ENCODE assay signal across 13 cellular contexts in the genomic region with DNA sequence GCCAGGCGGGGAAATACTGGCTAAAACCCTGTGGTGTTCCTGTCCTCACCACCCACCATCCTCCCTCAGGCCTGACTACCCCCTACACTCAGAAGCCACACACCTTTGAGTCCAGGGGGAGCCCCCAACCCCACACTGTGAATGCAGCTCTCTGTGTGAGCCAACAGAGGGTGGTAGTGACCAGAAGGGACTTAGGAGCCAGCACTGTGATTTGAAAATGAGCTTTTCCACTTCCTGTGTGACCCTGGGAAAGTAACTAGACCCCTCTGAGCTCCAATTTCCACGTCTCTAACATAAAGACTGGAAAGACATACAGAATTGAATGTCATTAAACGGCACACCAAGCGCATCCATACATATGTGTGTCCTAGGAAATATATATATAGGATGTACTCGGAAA. TPM values are rescaled to one million over a fixed set of nuclear protein-coding genes. Genes with fewer than 3 reads are reported as not detected.
DNase-seq lines count a peak whose midpoint lies in the region; ATAC-seq and TF ChIP-seq lines count a peak whose summit lies in the region.
"Had no signal": no experiment of that assay in that cellular context is flagged by ENCODE, and none has a peak within 500 bp of the region (broad histone marks: within the 10 kb centered on the region; RNA-seq: fewer than 3 reads in every experiment).

No MANE protein-coding gene starts in this region.

- no peak overlapping the region for H3K4me3 Mint-ChIP-seq in activated CD4-positive, alpha-beta T cell treated with anti-CD3 and anti-CD28 coated beads, Interleukin-2, amount 10 ng/mL, durations not matched to agents 7 days and 5 days
- no peak overlapping the region for H3K4me3 Mint-ChIP-seq in activated B cell treated with CpG ODN at 0.5 μM for 24 hours
- H3K4me3 Mint-ChIP-seq in neural progenitor cell: no peak overlapping the region

- no peaks in the 10 kb centered on the region for H3K27me3 ChIP-seq in neural progenitor cell
- H3K27me3 ChIP-seq: cardiac muscle cell had no signal

- DNase-seq in activated CD4-positive, alpha-beta T cell treated with anti-CD3 and anti-CD28 coated beads, Interleukin-2, amount 10 ng/mL, durations not matched to agents 7 days and 5 days: no peak
- no peak for DNase-seq in activated CD4-positive, alpha-beta T cell treated with anti-CD3 and anti-CD28 coated beads, Interleukin-2, amount 50 U/mL, for 1 hour
- no peak for DNase-seq in GM13976 (ENCODE audit: low spot score)
- no peak for DNase-seq in activated B cell treated with CpG ODN at 0.5 μM for 24 hours
- no peak for DNase-seq in neural progenitor cell (ENCODE audit: low spot score)
- no peak for DNase-seq in activated gamma-delta T cell (lab: John Stamatoyannopoulos, UW)
- DNase-seq in midbrain (lab: John Stamatoyannopoulos, UW): no peak
- DNase-seq in SW480 (ENCODE audit: low spot score): no peak
- DNase-seq: activated naive CD4-positive, alpha-beta T cell treated with anti-CD3 and anti-CD28 coated beads, Interleukin-2, amount 50 U/mL, for 16 hours; Calu3; occipital lobe; stimulated activated naive CD4-positive, alpha-beta T cell treated with Interleukin-2 at 50 U/mL for 16 hours had no signal

- H3K4me2 ChIP-seq in neural progenitor cell: no peak overlapping the region

- no peak overlapping the region for H2AFZ ChIP-seq in neural progenitor cell (replicated peaks)

- H3F3A ChIP-seq in neural progenitor cell (ENCODE audit: low read depth): peaks cover 19% of the 10 kb centered on the region

- H3K27me3 Mint-ChIP-seq in activated CD4-positive, alpha-beta T cell treated with anti-CD3 and anti-CD28 coated beads, Interleukin-2, amount 10 ng/mL, durations not matched to agents 7 days and 5 days: no peaks in the 10 kb centered on the region
- H3K27me3 Mint-ChIP-seq in activated B cell treated with CpG ODN at 0.5 μM for 24 hours (no peaks in the 10 kb centered on the region), neural progenitor cell (ENCODE audit: insufficient read depth, low read depth) (peaks cover 6% of the 10 kb centered on the region)

- H3K79me2 ChIP-seq in neural progenitor cell (ENCODE audit: low read depth): peaks cover 8% of the 10 kb centered on the region

- H3K9ac ChIP-seq in neural progenitor cell: no peak overlapping the region

- H3K9me3 ChIP-seq in neural progenitor cell (ENCODE audit: low read depth): no peaks in the 10 kb centered on the region

- no peak overlapping the region for H3K27ac ChIP-seq in neural progenitor cell
- H3K27ac ChIP-seq: cardiac muscle cell had no signal

- peak overlapping the region; percentile 11 for H3K27ac Mint-ChIP-seq in activated CD4-positive, alpha-beta T cell treated with anti-CD3 and anti-CD28 coated beads, Interleukin-2, amount 10 ng/mL, durations not matched to agents 7 days and 5 days
- no peak overlapping the region for H3K27ac Mint-ChIP-seq in activated B cell treated with CpG ODN at 0.5 μM for 24 hours
- no peak overlapping the region for H3K27ac Mint-ChIP-seq in neural progenitor cell

- peaks cover 26% of the 10 kb centered on the region for H3K4me1 ChIP-seq in neural progenitor cell

- CTCF ChIA-PET in activated CD4-positive, alpha-beta T cell treated with anti-CD3 and anti-CD28 coated beads, Interleukin-2, amount 10 ng/mL, durations not matched to agents 7 days and 5 days (lab: Charles Lee): interaction anchor here (1.1 to 1.3 kb wide), 2 partner anchors 9 to 18 kb away, joined by 3 read pairs; no protein-coding TSS in a partner anchor
- CTCF ChIA-PET in activated B cell treated with CpG ODN at 0.5 μM for 24 hours (lab: Charles Lee): interaction anchor here (1.0 to 2.5 kb wide), 5 partner anchors 9 to 126 kb away, joined by 3 to 14 read pairs (median 7); no protein-coding TSS in a partner anchor

- H3K4me3 ChIP-seq in neural progenitor cell: no peak overlapping the region
- H3K4me3 ChIP-seq: cardiac muscle cell had no signal

- in situ Hi-C loops in GM13976 (cut with MboI; ENCODE audit: low sequenced_read_pairs, unreplicated experiment): no loop called here

- TF ChIP-seq CTCF in GM13976 (IDR thresholded peaks at IDR 0.05; ENCODE audit: borderline replicate concordance, control extremely low read depth, extremely low read depth, insufficient read depth, missing control alignments): peak; percentile 21
- no peak for TF ChIP-seq CTCF in activated B cell treated with CpG ODN at 0.5 μM for 24 hours (IDR thresholded peaks at IDR 0.05)
- peak; percentile 31 for TF ChIP-seq CTCF in neural progenitor cell (IDR thresholded peaks at IDR 0.05)

- H3K36me3 ChIP-seq in neural progenitor cell: no peaks in the 10 kb centered on the region
- H3K36me3 ChIP-seq: cardiac muscle cell had no signal

- intact Hi-C loops in activated B cell treated with CpG ODN at 0.5 μM for 24 hours (cut with micrococcal nuclease): loop anchor here (1.0 kb wide), 1 partner anchor 413 kb away; no protein-coding TSS in a partner anchor

- H3K4me1 Mint-ChIP-seq in activated CD4-positive, alpha-beta T cell treated with anti-CD3 and anti-CD28 coated beads, Interleukin-2, amount 10 ng/mL, durations not matched to agents 7 days and 5 days: peaks cover 43% of the 10 kb centered on the region
- H3K4me1 Mint-ChIP-seq in activated B cell treated with CpG ODN at 0.5 μM for 24 hours (peaks cover 68% of the 10 kb centered on the region), neural progenitor cell (peaks cover 72% of the 10 kb centered on the region)

- POLR2A ChIA-PET in activated CD4-positive, alpha-beta T cell treated with anti-CD3 and anti-CD28 coated beads, Interleukin-2, amount 10 ng/mL, durations not matched to agents 7 days and 5 days (lab: Charles Lee): no interaction called here
- POLR2A ChIA-PET in activated B cell treated with CpG ODN at 0.5 μM for 24 hours (lab: Charles Lee): interaction anchor here (1.9 kb wide), 1 partner anchor 18 kb away, joined by 8 read pairs; no protein-coding TSS in a partner anchor

- peak; percentile 30 for ATAC-seq in activated B cell treated with CpG ODN at 0.5 μM for 24 hours (ENCODE audit: low read depth)

- no peaks in the 10 kb centered on the region for H3K36me3 Mint-ChIP-seq in activated CD4-positive, alpha-beta T cell treated with anti-CD3 and anti-CD28 coated beads, Interleukin-2, amount 10 ng/mL, durations not matched to agents 7 days and 5 days (ENCODE audit: low read depth)
- no peaks in the 10 kb centered on the region for H3K36me3 Mint-ChIP-seq in activated B cell treated with CpG ODN at 0.5 μM for 24 hours (ENCODE audit: low read depth)
- H3K36me3 Mint-ChIP-seq in neural progenitor cell: no peaks in the 10 kb centered on the region

- H4K20me1 ChIP-seq in neural progenitor cell (ENCODE audit: low read depth): peaks cover 100% of the 10 kb centered on the region

- no peaks in the 10 kb centered on the region for H3K9me3 Mint-ChIP-seq in activated CD4-positive, alpha-beta T cell treated with anti-CD3 and anti-CD28 coated beads, Interleukin-2, amount 10 ng/mL, durations not matched to agents 7 days and 5 days
- H3K9me3 Mint-ChIP-seq in activated B cell treated with CpG ODN at 0.5 μM for 24 hours: no peaks in the 10 kb centered on the region
- no peaks in the 10 kb centered on the region for H3K9me3 Mint-ChIP-seq in neural progenitor cell

RNA-seq across cellular contexts. Expression of gene SDK2, which starts 58.7 kb away (rescaled TPM):
- 10 to 100 TPM; 10.5 to 11.9 TPM for total RNA-seq in activated CD4-positive, alpha-beta T cell treated with anti-CD3 and anti-CD28 coated beads, Interleukin-2, amount 10 ng/mL, durations not matched to agents 7 days and 5 days
- 1.7 and 2.5 TPM in 2 replicates for total RNA-seq in activated B cell treated with CpG ODN at 0.5 μM for 24 hours
- total RNA-seq in neural progenitor cell (ENCODE audit: low replicate concordance): 15.3 and 39.9 TPM in 2 replicates
- total RNA-seq: Calu3 had no signal
